In genomic region chr12:14403293-14403692, GRCh38 we compare ENCODE assay signal across 8 cellular contexts. TPM values are rescaled to one million over a fixed set of nuclear protein-coding genes. Genes with fewer than 3 reads are reported as not detected.
A peak's percentile ranks its signal among the peaks of the same experiment; 100 is the strongest.
DNase-seq lines count a peak whose midpoint lies in the region; ATAC-seq, FAIRE-seq and TF ChIP-seq lines count a peak whose summit lies in the region.

No MANE protein-coding gene starts in this region.

- peak overlapping the region; percentile 62 for H3K4me2 ChIP-seq in astrocyte (ENCODE audit: low read length)

- H3K36me3 Mint-ChIP-seq in Calu3 (ENCODE audit: insufficient read depth, unreplicated experiment), result peaks cover 14% of the 10 kb centered on the region
- H3K36me3 Mint-ChIP-seq in astrocyte (ENCODE audit: low read depth, unreplicated experiment), result no peaks in the 10 kb centered on the region
- H3K36me3 Mint-ChIP-seq in natural killer cell treated with Interleukin-12 subunit alpha and Interleukin-12 subunit beta and Interleukin-15 and Interleukin-18, amount 100 ng/mL, for 72 hours, result peaks cover 8% of the 10 kb centered on the region

- no peaks in the 10 kb centered on the region for H3K27me3 ChIP-seq in astrocyte (ENCODE audit: insufficient read depth, low read length)

- peak overlapping the region; percentile 55 for H3K27ac ChIP-seq in astrocyte (ENCODE audit: low read depth, low read length)

- H4K20me1 ChIP-seq in astrocyte (ENCODE audit: insufficient read depth, low read length), result no peaks in the 10 kb centered on the region

- no peak overlapping the region for H2AFZ ChIP-seq in astrocyte (ENCODE audit: low read depth, low read length)

- H3K79me2 ChIP-seq in astrocyte (ENCODE audit: insufficient read depth, low read length), result peaks cover 100% of the 10 kb centered on the region

- H3K9me3 ChIP-seq in astrocyte (ENCODE audit: insufficient read depth, low read depth, low read length), result no peaks in the 10 kb centered on the region

- H3K9me3 Mint-ChIP-seq in Calu3 (ENCODE audit: low read depth, unreplicated experiment) (no peaks in the 10 kb centered on the region), astrocyte (ENCODE audit: unreplicated experiment) (no peaks in the 10 kb centered on the region)
- H3K9me3 Mint-ChIP-seq in natural killer cell treated with Interleukin-12 subunit alpha and Interleukin-12 subunit beta and Interleukin-15 and Interleukin-18, amount 100 ng/mL, for 72 hours, result no peaks in the 10 kb centered on the region

- DNase-seq in Calu3 (no peak), astrocyte (ENCODE audit: low read depth) (no peak), GM10266 (ENCODE audit: extremely low spot score) (no peak), COR-L47 (lab: John Stamatoyannopoulos, UW) (no peak), GM03348 (ENCODE audit: low spot score) (no peak)
- no peak for DNase-seq in natural killer cell treated with Interleukin-12 subunit alpha and Interleukin-12 subunit beta and Interleukin-15 and Interleukin-18, amount 100 ng/mL, for 72 hours (ENCODE audit: low spot score)

- H3K27ac Mint-ChIP-seq in Calu3 (ENCODE audit: unreplicated experiment), result peak overlapping the region; percentile 34
- H3K27ac Mint-ChIP-seq in astrocyte (ENCODE audit: unreplicated experiment), result peak overlapping the region; percentile 30
- H3K27ac Mint-ChIP-seq in natural killer cell treated with Interleukin-12 subunit alpha and Interleukin-12 subunit beta and Interleukin-15 and Interleukin-18, amount 100 ng/mL, for 72 hours, result peak overlapping the region; percentile 84 to 93

- no TSS peak for BruUV-seq in Calu3 (replicated peaks; lab: Mats Ljungman, UMichigan)

- H3K4me1 Mint-ChIP-seq in Calu3 (ENCODE audit: low read depth, unreplicated experiment), result peaks cover 38% of the 10 kb centered on the region
- H3K4me1 Mint-ChIP-seq in astrocyte (ENCODE audit: low read depth, unreplicated experiment), result peaks cover 35% of the 10 kb centered on the region
- peaks cover 50 to 68% of the 10 kb centered on the region in 2 donors for H3K4me1 Mint-ChIP-seq in natural killer cell treated with Interleukin-12 subunit alpha and Interleukin-12 subunit beta and Interleukin-15 and Interleukin-18, amount 100 ng/mL, for 72 hours (ENCODE audit: low read depth in 2 of 2)

- H3K36me3 ChIP-seq in astrocyte (ENCODE audit: insufficient read depth, low read length), result no peaks in the 10 kb centered on the region

- no peaks in the 10 kb centered on the region for H3K27me3 Mint-ChIP-seq in Calu3 (ENCODE audit: unreplicated experiment)
- no peaks in the 10 kb centered on the region for H3K27me3 Mint-ChIP-seq in astrocyte (ENCODE audit: low read depth, unreplicated experiment)
- no peaks in the 10 kb centered on the region for H3K27me3 Mint-ChIP-seq in natural killer cell treated with Interleukin-12 subunit alpha and Interleukin-12 subunit beta and Interleukin-15 and Interleukin-18, amount 100 ng/mL, for 72 hours

- intact Hi-C loops in Calu3 (cut with micrococcal nuclease; ENCODE audit: unreplicated experiment), result no loop called here

- ATAC-seq in HG02678 (IDR thresholded peaks at IDR 0.05; ENCODE audit: unreplicated experiment) (peak; percentile 19), GM19351 (IDR thresholded peaks at IDR 0.05; ENCODE audit: unreplicated experiment) (no peak)
- ATAC-seq in natural killer cell treated with Interleukin-12 subunit alpha and Interleukin-12 subunit beta and Interleukin-15 and Interleukin-18, amount 100 ng/mL, for 72 hours, result no peak

- no peak for FAIRE-seq in astrocyte (lab: Jason Lieb, UNC)

- no peak overlapping the region for H3K4me3 ChIP-seq in astrocyte (ENCODE audit: insufficient read depth, low read depth, low read length)

- CTCF ChIA-PET in Calu3 (lab: Charles Lee), result interaction anchor here (0.6 to 1.0 kb wide), 2 partner anchors 8 to 151 kb away, joined by 3 to 11 read pairs; no protein-coding TSS in a partner anchor

- H3K4me3 Mint-ChIP-seq in Calu3 (ENCODE audit: low read depth, unreplicated experiment) (no peak overlapping the region), astrocyte (ENCODE audit: unreplicated experiment) (peak overlapping the region; percentile 18)
- peak overlapping the region; percentile 83 for H3K4me3 Mint-ChIP-seq in natural killer cell treated with Interleukin-12 subunit alpha and Interleukin-12 subunit beta and Interleukin-15 and Interleukin-18, amount 100 ng/mL, for 72 hours

- TF ChIP-seq CTCF in Calu3 (IDR thresholded peaks at IDR 0.05; ENCODE audit: unreplicated experiment) (no peak), astrocyte (IDR thresholded peaks at IDR 0.05; ENCODE audit: insufficient read depth, low read depth, low read length) (no peak), GM10266 (IDR thresholded peaks at IDR 0.05; ENCODE audit: control insufficient read depth, insufficient read depth, low read depth, missing control alignments) (no peak)

- peak overlapping the region; percentile 24 for H3K9ac ChIP-seq in astrocyte (ENCODE audit: low read length)

- peaks cover 14% of the 10 kb centered on the region for H3K4me1 ChIP-seq in astrocyte (ENCODE audit: insufficient read depth, low read length)

RNA-seq across cellular contexts. Expression of gene ATF7IP, which starts 37.8 kb away (rescaled TPM):
- total RNA-seq in Calu3 (2022), result 72.7 and 89.0 TPM in 2 replicates
- 107 and 115 TPM in 2 replicates for total RNA-seq in astrocyte
- 100 to 1,000 TPM in 1 of 2 donors, 10 to 100 TPM in 1; 85.3 to 107 TPM for total RNA-seq in natural killer cell treated with Interleukin-12 subunit alpha and Interleukin-12 subunit beta and Interleukin-15 and Interleukin-18, amount 100 ng/mL, for 72 hours

Comparison
In these comparisons a context has a peak if more than half of its experiments do, and no peak if none do; other contexts are left out.
1. H3K27ac Mint-ChIP-seq: peak in every context shown above with its lines; median percentile 88 in natural killer cell treated with Interleukin-12 subunit alpha and Interleukin-12 subunit beta and Interleukin-15 and Interleukin-18, amount 100 ng/mL, for 72 hours; 34 in Calu3; 30 in astrocyte.